ENCODE assay signal across 8 cellular contexts in the genomic region with DNA sequence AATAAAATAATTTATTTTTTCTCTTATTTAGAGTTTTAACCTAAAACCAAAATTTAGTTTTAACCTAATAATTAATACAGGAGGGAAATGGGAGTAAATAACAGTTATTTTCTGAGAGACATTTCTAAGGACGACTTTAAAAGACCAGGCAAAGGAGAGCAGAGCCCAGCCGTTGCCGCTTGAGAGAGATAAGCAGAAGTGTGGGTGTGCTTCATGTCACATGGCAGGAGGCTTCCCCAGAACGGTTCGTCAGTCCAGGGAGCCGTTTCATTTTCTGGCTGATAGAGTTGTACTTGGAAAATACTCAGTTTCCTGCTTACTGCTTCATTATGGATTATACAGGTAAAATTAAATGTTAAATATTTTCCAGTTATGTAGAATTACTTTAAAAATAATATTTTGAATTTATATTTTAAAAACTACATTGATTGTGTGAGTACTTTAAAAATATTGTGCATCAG.
DNase-seq lines count a peak whose midpoint lies in the region; ATAC-seq, FAIRE-seq and TF ChIP-seq lines count a peak whose summit lies in the region.

No MANE protein-coding gene starts in this region.

- H2AFZ ChIP-seq in smooth muscle cell (ENCODE audit: low read depth), result no peak overlapping the region

- CTCF ChIA-PET in CD4-positive, alpha-beta T cell (lab: Charles Lee), result no interaction called here

- H3K36me3 Mint-ChIP-seq in CD4-positive, alpha-beta T cell (ENCODE audit: low read depth), result no peaks in the 10 kb centered on the region

- no peak for TF ChIP-seq CTCF in CD4-positive, alpha-beta T cell (IDR thresholded peaks at IDR 0.05)
- no peak for TF ChIP-seq CTCF in HL-60 (IDR thresholded peaks at IDR 0.05; ENCODE audit: insufficient read depth, low read length)
- no peak for TF ChIP-seq CTCF in cardiac muscle cell (IDR thresholded peaks at IDR 0.05; ENCODE audit: low read depth, low read length)
- no peak for TF ChIP-seq CTCF in smooth muscle cell (IDR thresholded peaks at IDR 0.05; ENCODE audit: borderline replicate concordance, insufficient read depth, poor library complexity, severe bottlenecking)

- peaks cover 11% of the 10 kb centered on the region for H3F3A ChIP-seq in smooth muscle cell (ENCODE audit: low read depth)

- peak overlapping the region; percentile 17 for H3K9ac ChIP-seq in smooth muscle cell (ENCODE audit: low read depth)

- peak overlapping the region; percentile 83 for H3K4me2 ChIP-seq in smooth muscle cell

- no peaks in the 10 kb centered on the region for H3K36me3 ChIP-seq in cardiac muscle cell
- H3K36me3 ChIP-seq in smooth muscle cell (ENCODE audit: low read depth), result no peaks in the 10 kb centered on the region

- DNase-seq in CD4-positive, alpha-beta T cell, result no peak
- DNase-seq in HL-60 (ENCODE audit: low read depth in 1 of 2, low spot score in 1 of 2) (peak in 1 of 2 experiments; percentile 69), cardiac muscle cell (ENCODE audit: low read depth in 1 of 2, low spot score in 1 of 2) (peak; percentile 75 to 84), smooth muscle cell (lab: John Stamatoyannopoulos, UW; ENCODE audit: unreplicated experiment) (no peak), NCI-H146 (lab: John Stamatoyannopoulos, UW) (no peak)

- no peaks in the 10 kb centered on the region for H3K9me3 ChIP-seq in CD4-positive, alpha-beta T cell (ENCODE audit: control insufficient read depth, low read length)
- no peaks in the 10 kb centered on the region for H3K9me3 ChIP-seq in cardiac muscle cell (ENCODE audit: low read depth)
- H3K9me3 ChIP-seq in smooth muscle cell (replicated peaks; ENCODE audit: low read depth), result no peaks in the 10 kb centered on the region

- ATAC-seq in CD4-positive, alpha-beta T cell (ENCODE audit: poor library complexity), result peak; percentile 52
- peak; percentile 29 for ATAC-seq in GM19395 (IDR thresholded peaks at IDR 0.05; ENCODE audit: unreplicated experiment)
- no peak for ATAC-seq in HG03039 (IDR thresholded peaks at IDR 0.05; ENCODE audit: unreplicated experiment)

- H4K20me1 ChIP-seq in smooth muscle cell (ENCODE audit: low read depth), result peaks cover 7% of the 10 kb centered on the region

- peaks cover 54% of the 10 kb centered on the region for H3K4me1 Mint-ChIP-seq in CD4-positive, alpha-beta T cell (ENCODE audit: low read depth)

- WGBS in smooth muscle cell (ENCODE audit: low lambda C conversion rate), result 11% methylated on average over 6 of the region's 6 CpGs

- H3K9me3 Mint-ChIP-seq in CD4-positive, alpha-beta T cell, result no peaks in the 10 kb centered on the region

- FAIRE-seq in TTC549 (lab: Jason Lieb, UNC), result peak; percentile 41

- H3K79me2 ChIP-seq in smooth muscle cell (ENCODE audit: low read depth), result peaks cover 59% of the 10 kb centered on the region

- POLR2A ChIA-PET in CD4-positive, alpha-beta T cell (lab: Charles Lee), result interaction anchor here (0.7 kb wide), 1 partner anchor 97 kb away, joined by 3 read pairs; no protein-coding TSS in a partner anchor

- H3K4me3 ChIP-seq in HL-60 (replicated peaks; ENCODE audit: insufficient read depth, low read length) (no peak overlapping the region), cardiac muscle cell (peak overlapping the region; percentile 73), smooth muscle cell (peak overlapping the region; percentile 34)

- H3K27ac ChIP-seq in CD4-positive, alpha-beta T cell (ENCODE audit: low read depth, low read length), result no peak overlapping the region
- H3K27ac ChIP-seq in HL-60 (replicated peaks) (peak overlapping the region; percentile 61), cardiac muscle cell (peak overlapping the region; percentile 86), smooth muscle cell (ENCODE audit: low read depth) (peak overlapping the region; percentile 72)

- no peak overlapping the region for H3K4me3 Mint-ChIP-seq in CD4-positive, alpha-beta T cell

- H3K27me3 Mint-ChIP-seq in CD4-positive, alpha-beta T cell, result no peaks in the 10 kb centered on the region

- intact Hi-C loops in CD4-positive, alpha-beta T cell (cut with DNase I, micrococcal nuclease), result no loop called here

- H3K4me1 ChIP-seq in cardiac muscle cell (ENCODE audit: low read depth), result peaks cover 51% of the 10 kb centered on the region
- H3K4me1 ChIP-seq in smooth muscle cell (ENCODE audit: low read depth), result peaks cover 15% of the 10 kb centered on the region

- no peak overlapping the region for H3K27ac Mint-ChIP-seq in CD4-positive, alpha-beta T cell

- no peaks in the 10 kb centered on the region for H3K27me3 ChIP-seq in CD4-positive, alpha-beta T cell (ENCODE audit: control insufficient read depth, insufficient read depth, low read length)
- H3K27me3 ChIP-seq in HL-60 (ENCODE audit: insufficient read depth, poor library complexity, severe bottlenecking) (no peaks in the 10 kb centered on the region), cardiac muscle cell (no peaks in the 10 kb centered on the region), smooth muscle cell (ENCODE audit: low read depth) (no peaks in the 10 kb centered on the region)

Comparison
In these comparisons a context has a peak if more than half of its experiments do, and no peak if none do; other contexts are left out.
1. DNase-seq: peak in cardiac muscle cell (2 of 2); none in CD4-positive, alpha-beta T cell (0 of 10), smooth muscle cell (single experiment) and NCI-H146 (single experiment).